ENCODE assay signal across 21 cellular contexts in the genomic region with DNA sequence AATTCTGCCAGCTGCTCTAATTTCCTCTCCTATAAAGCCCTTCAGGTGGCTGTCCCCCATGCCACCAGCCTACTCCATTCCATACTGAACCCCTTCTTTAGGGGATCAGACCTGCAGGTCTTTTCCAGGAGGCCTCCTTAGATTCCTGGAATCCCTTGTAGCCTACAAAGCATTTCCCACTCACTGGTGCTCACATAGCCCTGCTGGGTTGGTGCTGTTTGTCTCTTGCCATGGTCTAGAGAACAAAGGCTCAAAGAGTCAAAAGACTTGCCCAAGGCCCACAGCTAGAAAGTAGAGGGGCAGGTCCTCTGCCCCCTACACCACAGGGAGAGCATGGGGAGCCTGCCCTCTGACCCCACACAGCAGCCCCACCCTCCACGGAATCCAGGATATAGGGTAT. TPM values are rescaled to one million over a fixed set of nuclear protein-coding genes. Genes with fewer than 3 reads are reported as not detected.
A peak's percentile ranks its signal among the peaks of the same experiment; 100 is the strongest.
DNase-seq lines count a peak whose midpoint lies in the region; ATAC-seq, FAIRE-seq and TF ChIP-seq lines count a peak whose summit lies in the region.
"Had no signal": no experiment of that assay in that cellular context is flagged by ENCODE, and none has a peak within 500 bp of the region (broad histone marks: within the 10 kb centered on the region; RNA-seq: fewer than 3 reads in every experiment).

No MANE protein-coding gene starts in this region.

- H3K18ac ChIP-seq in mesenchymal stem cell (ENCODE audit: low read depth in 1 of 2, low read length in 2 of 2) (no peak overlapping the region), neuronal stem cell (ENCODE audit: low read length) (no peak overlapping the region)

- H3K14ac ChIP-seq in mesenchymal stem cell (ENCODE audit: low read length in 2 of 2) (peak overlapping the region in 1 of 2 experiments; percentile 26), neuronal stem cell (ENCODE audit: low read length) (no peak overlapping the region)

- no peak overlapping the region for H3K23ac ChIP-seq in mesenchymal stem cell (ENCODE audit: low read length in 2 of 2)
- no peak overlapping the region for H3K23ac ChIP-seq in neuronal stem cell (ENCODE audit: low read depth, low read length, poor library complexity)

- H3K4me1 ChIP-seq in kidney (ENCODE audit: control insufficient read depth in 1 of 2, insufficient read depth in 1 of 2, low read depth in 1 of 2, low read length in 2 of 2) (peaks cover 16 to 25% of the 10 kb centered on the region in 2 donors), mesenchymal stem cell (ENCODE audit: control insufficient read depth, insufficient read depth, low read depth, low read length) (peaks cover 30% of the 10 kb centered on the region), neuronal stem cell (ENCODE audit: control insufficient read depth in 2 of 2, insufficient read depth in 1 of 2, low read depth in 1 of 2, low read length in 2 of 2) (peaks cover 0 to 4% of the 10 kb centered on the region in 2 donors), small intestine (ENCODE audit: control insufficient read depth in 2 of 2, insufficient read depth in 1 of 2, low read depth in 1 of 2, low read length in 1 of 2) (no peaks in the 10 kb centered on the region), colonic mucosa (no peaks in the 10 kb centered on the region)

- H3K27ac Mint-ChIP-seq in stimulated activated effector memory CD8-positive, alpha-beta T cell treated with anti-CD3 and anti-CD28 coated beads, Interleukin-12 subunit alpha, Interleukin-12 subunit beta, amount 100 ng/mL, for 72 hours: peak overlapping the region; percentile 74
- H3K27ac Mint-ChIP-seq: CD4-positive, CD25-positive, alpha-beta regulatory T cell; CD8-positive, alpha-beta T cell; GM23338; H9 had no signal

- DNase-seq in kidney (no peak), mesenchymal stem cell (no peak), neuronal stem cell (ENCODE audit: low spot score) (no peak), small intestine (no peak), nucleus accumbens (lab: John Stamatoyannopoulos, UW) (no peak), HuH-7 (ENCODE audit: low spot score) (no peak), colonic mucosa (no peak)
- no peak for DNase-seq in stimulated activated effector memory CD8-positive, alpha-beta T cell treated with anti-CD3 and anti-CD28 coated beads, Interleukin-12 subunit alpha, Interleukin-12 subunit beta, amount 100 ng/mL, for 72 hours (ENCODE audit: low spot score in 2 of 2)
- DNase-seq: Caco-2; CD4-positive, CD25-positive, alpha-beta regulatory T cell; CD8-positive, alpha-beta T cell; DMS79; EL; GDM1; H9 had no signal

- H3K9ac ChIP-seq in kidney (ENCODE audit: low read length in 2 of 2) (no peak overlapping the region), mesenchymal stem cell (ENCODE audit: low read length) (no peak overlapping the region), neuronal stem cell (ENCODE audit: low read depth, low read length, poor library complexity) (no peak overlapping the region), colonic mucosa (ENCODE audit: low read depth in 2 of 2, low read length in 2 of 2) (no peak overlapping the region)

- peak overlapping the region; percentile 0 to 5 for H3K27ac ChIP-seq in kidney (ENCODE audit: low read depth in 2 of 2, low read length in 2 of 2)
- peak overlapping the region; percentile 38 for H3K27ac ChIP-seq in mesenchymal stem cell (ENCODE audit: low read length, poor library complexity, severe bottlenecking)
- H3K27ac ChIP-seq in neuronal stem cell (replicated peaks; ENCODE audit: low read length): no peak overlapping the region
- H3K27ac ChIP-seq in small intestine (ENCODE audit: low read depth in 1 of 2, low read length in 1 of 2): no peak overlapping the region
- H3K27ac ChIP-seq in colonic mucosa: no peak overlapping the region
- H3K27ac ChIP-seq: C4-2B had no signal

- no peaks in the 10 kb centered on the region for H3K4me1 Mint-ChIP-seq in stimulated activated effector memory CD8-positive, alpha-beta T cell treated with anti-CD3 and anti-CD28 coated beads, Interleukin-12 subunit alpha, Interleukin-12 subunit beta, amount 100 ng/mL, for 72 hours
- H3K4me1 Mint-ChIP-seq: CD4-positive, CD25-positive, alpha-beta regulatory T cell; GM23338; H9 had no signal

- no peak for FAIRE-seq in kidney (lab: Jason Lieb, UNC)
- no peak for FAIRE-seq in small intestine (lab: Jason Lieb, UNC)
- FAIRE-seq: GM18507 had no signal

- no peak overlapping the region for H3K4me3 Mint-ChIP-seq in stimulated activated effector memory CD8-positive, alpha-beta T cell treated with anti-CD3 and anti-CD28 coated beads, Interleukin-12 subunit alpha, Interleukin-12 subunit beta, amount 100 ng/mL, for 72 hours
- H3K4me3 Mint-ChIP-seq: CD4-positive, CD25-positive, alpha-beta regulatory T cell; CD8-positive, alpha-beta T cell; GM23338; H9 had no signal

- H2AFZ ChIP-seq in mesenchymal stem cell (ENCODE audit: low read depth, low read length): no peak overlapping the region
- H2AFZ ChIP-seq in neuronal stem cell (ENCODE audit: low read length): no peak overlapping the region
- H2AFZ ChIP-seq: GM23338 had no signal

- H3K4me2 ChIP-seq in mesenchymal stem cell (ENCODE audit: low read length, poor library complexity, severe bottlenecking) (peak overlapping the region; percentile 8), neuronal stem cell (ENCODE audit: insufficient read depth, low read length, poor library complexity, severe bottlenecking) (no peak overlapping the region)
- H3K4me2 ChIP-seq: GM23338 had no signal

- H3K4me3 ChIP-seq in kidney (ENCODE audit: low read length in 2 of 2) (no peak overlapping the region), mesenchymal stem cell (ENCODE audit: insufficient read depth in 1 of 2, low read depth in 1 of 2, low read length in 2 of 2) (no peak overlapping the region), neuronal stem cell (ENCODE audit: low read length in 2 of 2) (no peak overlapping the region), small intestine (ENCODE audit: low read depth in 1 of 2, low read length in 2 of 2) (no peak overlapping the region), colonic mucosa (no peak overlapping the region)
- H3K4me3 ChIP-seq: GM12878, GM23338 had no signal

- H2BK12ac ChIP-seq in mesenchymal stem cell (ENCODE audit: low read length in 2 of 2) (no peak overlapping the region), neuronal stem cell (ENCODE audit: low read length) (no peak overlapping the region)

- no peak overlapping the region for H4K8ac ChIP-seq in mesenchymal stem cell (ENCODE audit: low read length)
- H4K8ac ChIP-seq in neuronal stem cell (ENCODE audit: low read depth, low read length): no peak overlapping the region

- intact Hi-C loops in kidney (cut with DNase I): no loop called here
- intact Hi-C loops in colonic mucosa (cut with DNase I): no loop called here

- ATAC-seq in stimulated activated effector memory CD8-positive, alpha-beta T cell treated with anti-CD3 and anti-CD28 coated beads, Interleukin-12 subunit alpha, Interleukin-12 subunit beta, amount 100 ng/mL, for 72 hours: no peak
- ATAC-seq: CD8-positive, alpha-beta T cell; GM12878; GM23338; HCT116 had no signal

- H2BK120ac ChIP-seq in mesenchymal stem cell (ENCODE audit: low read depth, low read length) (no peak overlapping the region), neuronal stem cell (ENCODE audit: low read depth, low read length) (no peak overlapping the region)

- no peak overlapping the region for H4K91ac ChIP-seq in mesenchymal stem cell (ENCODE audit: low read length)
- H4K91ac ChIP-seq in neuronal stem cell (ENCODE audit: low read depth, low read length, poor library complexity): no peak overlapping the region

- WGBS in mesenchymal stem cell: 100% methylated on average over 1 of the region's 1 CpG
- WGBS in neuronal stem cell (ENCODE audit: extremely low coverage in 2 of 2, insufficient read length in 2 of 2, insufficient replicate concordance in 1 of 2), 2 donors: no CpG with 5 or more reads among the region's 1 CpG
- 68 to 89% (median 71%) methylated on average over 1 of the region's 1 CpG for WGBS in small intestine, 3 donors

- peaks cover 4 to 5% of the 10 kb centered on the region in 2 experiments for H3K27me3 ChIP-seq in mesenchymal stem cell (ENCODE audit: control insufficient read depth in 1 of 2, insufficient read depth in 1 of 2, low read length in 2 of 2)
- peaks cover 0 to 17% (median 0%) of the 10 kb centered on the region in 3 experiments for H3K27me3 ChIP-seq in neuronal stem cell (ENCODE audit: control insufficient read depth in 3 of 3, insufficient read depth in 3 of 3, low read depth in 1 of 3, low read length in 3 of 3)
- H3K27me3 ChIP-seq in small intestine (ENCODE audit: control insufficient read depth in 2 of 2, insufficient read depth in 2 of 2, low read length in 2 of 2): no peaks in the 10 kb centered on the region
- H3K27me3 ChIP-seq in colonic mucosa: no peaks in the 10 kb centered on the region

- peak overlapping the region; percentile 57 for H2AK5ac ChIP-seq in mesenchymal stem cell (ENCODE audit: low read length, severe bottlenecking)
- no peak overlapping the region for H2AK5ac ChIP-seq in neuronal stem cell (ENCODE audit: low read depth, low read length)

- H3K36me3 ChIP-seq in kidney (ENCODE audit: control insufficient read depth in 1 of 2, insufficient read depth in 2 of 2, low read length in 2 of 2) (no peaks in the 10 kb centered on the region), mesenchymal stem cell (ENCODE audit: control insufficient read depth in 1 of 2, insufficient read depth in 2 of 2, low read depth in 1 of 2, low read length in 2 of 2) (no peaks in the 10 kb centered on the region), neuronal stem cell (replicated peaks in 1 of 2; ENCODE audit: control insufficient read depth in 2 of 2, insufficient read depth in 2 of 2, low read length in 2 of 2) (no peaks in the 10 kb centered on the region), small intestine (ENCODE audit: control insufficient read depth in 2 of 2, insufficient read depth in 2 of 2, low read length in 2 of 2) (no peaks in the 10 kb centered on the region), colonic mucosa (no peaks in the 10 kb centered on the region)

- H2BK5ac ChIP-seq in mesenchymal stem cell (ENCODE audit: low read depth, low read length, poor library complexity, severe bottlenecking): no peak overlapping the region
- H2BK5ac ChIP-seq in neuronal stem cell (ENCODE audit: low read length): peak overlapping the region; percentile 11

- H2BK15ac ChIP-seq in mesenchymal stem cell (ENCODE audit: low read depth, poor library complexity, severe bottlenecking): no peak overlapping the region
- H2BK15ac ChIP-seq in neuronal stem cell (ENCODE audit: low read length): peak overlapping the region; percentile 15

- TF ChIP-seq CTCF in kidney (IDR thresholded peaks at IDR 0.05; ENCODE audit: borderline replicate concordance, extremely low read depth, insufficient read depth) (no peak), colonic mucosa (IDR thresholded peaks at IDR 0.05) (no peak)

- no peaks in the 10 kb centered on the region for H3K36me3 Mint-ChIP-seq in stimulated activated effector memory CD8-positive, alpha-beta T cell treated with anti-CD3 and anti-CD28 coated beads, Interleukin-12 subunit alpha, Interleukin-12 subunit beta, amount 100 ng/mL, for 72 hours
- H3K36me3 Mint-ChIP-seq: CD4-positive, CD25-positive, alpha-beta regulatory T cell; CD8-positive, alpha-beta T cell had no signal

- H3K9me3 ChIP-seq in kidney (ENCODE audit: control insufficient read depth in 1 of 2, low read length in 2 of 2): no peaks in the 10 kb centered on the region
- no peaks in the 10 kb centered on the region for H3K9me3 ChIP-seq in mesenchymal stem cell (ENCODE audit: control insufficient read depth, low read length)
- H3K9me3 ChIP-seq in neuronal stem cell (replicated peaks in 1 of 2; ENCODE audit: control insufficient read depth in 2 of 2, insufficient read depth in 1 of 2, low read depth in 1 of 2, low read length in 2 of 2): no peaks in the 10 kb centered on the region
- no peaks in the 10 kb centered on the region for H3K9me3 ChIP-seq in small intestine (ENCODE audit: control insufficient read depth, low read depth)
- H3K9me3 ChIP-seq in colonic mucosa: no peaks in the 10 kb centered on the region
- H3K9me3 ChIP-seq: Caco-2 had no signal

- H3K4ac ChIP-seq in mesenchymal stem cell (ENCODE audit: low read depth in 1 of 2, low read length in 2 of 2): no peak overlapping the region
- H3K4ac ChIP-seq in neuronal stem cell (ENCODE audit: low read length): no peak overlapping the region

- H3K79me1 ChIP-seq in mesenchymal stem cell (replicated peaks; ENCODE audit: low read length, poor library complexity, severe bottlenecking): no peaks in the 10 kb centered on the region
- H3K79me1 ChIP-seq in neuronal stem cell (ENCODE audit: low read depth, low read length): peaks cover 2% of the 10 kb centered on the region

- H3K9me3 Mint-ChIP-seq in stimulated activated effector memory CD8-positive, alpha-beta T cell treated with anti-CD3 and anti-CD28 coated beads, Interleukin-12 subunit alpha, Interleukin-12 subunit beta, amount 100 ng/mL, for 72 hours: no peaks in the 10 kb centered on the region
- H3K9me3 Mint-ChIP-seq: CD8-positive, alpha-beta T cell; GM23338; H9 had no signal

RNA-seq across cellular contexts. Expression of a gene that starts 14.8 kb away (rescaled TPM):
- total RNA-seq in kidney: 0.57 TPM
- polyA plus RNA-seq in kidney (ENCODE audit: insufficient read depth, low read depth, low replicate concordance): 0.80 TPM
- not detected for polyA plus RNA-seq in mesenchymal stem cell (2013, experiment 1 of 2)
- 0.03 TPM for polyA plus RNA-seq in mesenchymal stem cell (2013, experiment 2 of 2)
- polyA plus RNA-seq in neuronal stem cell (2013, experiment 1 of 2): 0.26 TPM
- polyA plus RNA-seq in neuronal stem cell (2013, experiment 2 of 2): 0.12 TPM
- under 1 TPM in 1 of 3 donors, not detected in 2; 0.01 TPM for polyA plus RNA-seq in small intestine
- total RNA-seq in colonic mucosa: 1 to 10 TPM in 1 of 2 donors, not detected in 1; 1.2 TPM
- total RNA-seq: CD4-positive, CD25-positive, alpha-beta regulatory T cell; CD8-positive, alpha-beta T cell; GM12878; H4 had no signal
- polyA plus RNA-seq: CD4-positive, CD25-positive, alpha-beta regulatory T cell had no signal

RNA-seq across cellular contexts. Expression of a gene that starts 26.0 kb away (rescaled TPM):
- 92.0 TPM for total RNA-seq in kidney
- 149 TPM for polyA plus RNA-seq in kidney (ENCODE audit: insufficient read depth, low read depth, low replicate concordance)
- 73.7 TPM for polyA plus RNA-seq in mesenchymal stem cell (2013, experiment 1 of 2)
- polyA plus RNA-seq in mesenchymal stem cell (2013, experiment 2 of 2): 71.2 TPM
- 74.9 TPM for polyA plus RNA-seq in neuronal stem cell (2013, experiment 1 of 2)
- polyA plus RNA-seq in neuronal stem cell (2013, experiment 2 of 2): 74.9 TPM
- 10 to 100 TPM; 57.3 to 90.8 (median 80.7) TPM for polyA plus RNA-seq in small intestine
- 100 to 1,000 TPM; 112 to 316 TPM for total RNA-seq in colonic mucosa

RNA-seq across cellular contexts. Expression of a gene that starts 26.4 kb away (rescaled TPM):
- total RNA-seq in kidney: 16.6 TPM
- polyA plus RNA-seq in kidney (ENCODE audit: insufficient read depth, low read depth, low replicate concordance): 14.1 TPM
- polyA plus RNA-seq in mesenchymal stem cell (2013, experiment 1 of 2): 20.5 TPM
- polyA plus RNA-seq in mesenchymal stem cell (2013, experiment 2 of 2): 19.9 TPM
- polyA plus RNA-seq in neuronal stem cell (2013, experiment 1 of 2): 20.4 TPM
- polyA plus RNA-seq in neuronal stem cell (2013, experiment 2 of 2): 18.0 TPM
- polyA plus RNA-seq in small intestine: 10 to 100 TPM in 2 of 3 donors, 1 to 10 TPM in 1; 9.5 to 13.0 (median 12.5) TPM
- total RNA-seq in colonic mucosa: 10 to 100 TPM; 16.3 to 17.5 TPM

Comparison
In these comparisons a context has a peak if more than half of its experiments do, and no peak if none do; other contexts are left out.
1. H3K27ac ChIP-seq: peak in kidney (2 of 2) and mesenchymal stem cell (single experiment); none in neuronal stem cell (single experiment), small intestine (0 of 2) and colonic mucosa (single experiment).